Comparison of ENCODE assay signal across 15 cellular contexts in genomic region chr14:103772078-103772712, GRCh38. TPM values are rescaled to one million over a fixed set of nuclear protein-coding genes. Genes with fewer than 3 reads are reported as not detected.
DNase-seq lines count a peak whose midpoint lies in the region; ATAC-seq and TF ChIP-seq lines count a peak whose summit lies in the region.
"Had no signal": no experiment of that assay in that cellular context is flagged by ENCODE, and none has a peak within 500 bp of the region (broad histone marks: within the 10 kb centered on the region; RNA-seq: fewer than 3 reads in every experiment).

No MANE protein-coding gene starts in this region.

- H3K4me3 Mint-ChIP-seq in central memory CD8-positive, alpha-beta T cell, result no peak overlapping the region
- no peak overlapping the region for H3K4me3 Mint-ChIP-seq in activated T-helper 2 cell treated with anti-CD3 and anti-CD28 coated beads, Interferon-gamma antibody, Interleukin-2, Interleukin-4, amounts not matched to agents 10 μg/mL and 5 μg/mL and 100 μg/mL, durations not matched to agents 14 hours and 24 hours and 36 hours (ENCODE audit: low read depth)
- H3K4me3 Mint-ChIP-seq: CD4-positive, alpha-beta memory T cell had no signal

- no peak for TF ChIP-seq RAD21 in Ishikawa (IDR thresholded peaks at IDR 0.05; ENCODE audit: low read depth)

- ATAC-seq in central memory CD8-positive, alpha-beta T cell (replicated peaks; ENCODE audit: extremely low read depth, poor library complexity, severe bottlenecking), result no peak
- no peak for ATAC-seq in GM21723 (IDR thresholded peaks at IDR 0.05; ENCODE audit: unreplicated experiment)
- ATAC-seq: A549, HCT116 had no signal

- TF ChIP-seq EP300 in Ishikawa (IDR thresholded peaks at IDR 0.05; ENCODE audit: borderline replicate concordance), result no peak

- no peaks in the 10 kb centered on the region for H3K27me3 Mint-ChIP-seq in central memory CD8-positive, alpha-beta T cell
- no peaks in the 10 kb centered on the region for H3K27me3 Mint-ChIP-seq in activated T-helper 2 cell treated with anti-CD3 and anti-CD28 coated beads, Interferon-gamma antibody, Interleukin-2, Interleukin-4, amounts not matched to agents 10 μg/mL and 5 μg/mL and 100 μg/mL, durations not matched to agents 14 hours and 24 hours and 36 hours (ENCODE audit: low read depth)
- H3K27me3 Mint-ChIP-seq: CD4-positive, alpha-beta memory T cell had no signal

- intact Hi-C loops in activated T-helper 2 cell treated with anti-CD3 and anti-CD28 coated beads, Interferon-gamma antibody, Interleukin-2, Interleukin-4, amounts not matched to agents 10 μg/mL and 5 μg/mL and 100 μg/mL, durations not matched to agents 14 hours and 24 hours and 36 hours (cut with micrococcal nuclease), result no loop called here

- H3K4me1 Mint-ChIP-seq in central memory CD8-positive, alpha-beta T cell, result no peaks in the 10 kb centered on the region
- H3K4me1 Mint-ChIP-seq in activated T-helper 2 cell treated with anti-CD3 and anti-CD28 coated beads, Interferon-gamma antibody, Interleukin-2, Interleukin-4, amounts not matched to agents 10 μg/mL and 5 μg/mL and 100 μg/mL, durations not matched to agents 14 hours and 24 hours and 36 hours (ENCODE audit: low read depth), result no peaks in the 10 kb centered on the region

- DNase-seq in DMS 273 (lab: John Stamatoyannopoulos, UW; ENCODE audit: unreplicated experiment) (peak; percentile 18), DMS 273 treated with DMSO at 0.1 percent for 48 hours (lab: John Stamatoyannopoulos, UW) (no peak), NCI-H2171 treated with DMSO at 0.1 percent for 48 hours (lab: John Stamatoyannopoulos, UW) (no peak)
- no peak for DNase-seq in central memory CD8-positive, alpha-beta T cell (ENCODE audit: low spot score in 2 of 2)
- no peak for DNase-seq in activated T-helper 2 cell treated with anti-CD3 and anti-CD28 coated beads, Interferon-gamma antibody, Interleukin-2, Interleukin-4, amounts not matched to agents 10 μg/mL and 5 μg/mL and 100 μg/mL, durations not matched to agents 14 hours and 24 hours and 36 hours (ENCODE audit: low spot score)
- DNase-seq: AML-193; CD4-positive, alpha-beta memory T cell; GOT3; H7; IMR-90; KG1 had no signal

- peaks cover 5% of the 10 kb centered on the region for H3K36me3 Mint-ChIP-seq in central memory CD8-positive, alpha-beta T cell (ENCODE audit: insufficient read depth)
- H3K36me3 Mint-ChIP-seq in activated T-helper 2 cell treated with anti-CD3 and anti-CD28 coated beads, Interferon-gamma antibody, Interleukin-2, Interleukin-4, amounts not matched to agents 10 μg/mL and 5 μg/mL and 100 μg/mL, durations not matched to agents 14 hours and 24 hours and 36 hours (ENCODE audit: low read depth), result peaks cover 3% of the 10 kb centered on the region

- peak overlapping the region; percentile 36 for H3K27ac Mint-ChIP-seq in central memory CD8-positive, alpha-beta T cell (ENCODE audit: low read depth)
- no peak overlapping the region for H3K27ac Mint-ChIP-seq in activated T-helper 2 cell treated with anti-CD3 and anti-CD28 coated beads, Interferon-gamma antibody, Interleukin-2, Interleukin-4, amounts not matched to agents 10 μg/mL and 5 μg/mL and 100 μg/mL, durations not matched to agents 14 hours and 24 hours and 36 hours
- H3K27ac Mint-ChIP-seq: CD4-positive, alpha-beta memory T cell had no signal

- H3K9me3 Mint-ChIP-seq in central memory CD8-positive, alpha-beta T cell, result no peaks in the 10 kb centered on the region
- peaks cover 7% of the 10 kb centered on the region for H3K9me3 Mint-ChIP-seq in activated T-helper 2 cell treated with anti-CD3 and anti-CD28 coated beads, Interferon-gamma antibody, Interleukin-2, Interleukin-4, amounts not matched to agents 10 μg/mL and 5 μg/mL and 100 μg/mL, durations not matched to agents 14 hours and 24 hours and 36 hours

TF ChIP-seq in Ishikawa, 13 proteins besides CTCF, POLR2A, EP300 and RAD21:
- TF ChIP-seq NFIC (IDR thresholded peaks at IDR 0.05) (peak; percentile 47; the same call in 1 of the 2 replicates), REST (IDR thresholded peaks at IDR 0.05; ENCODE audit: low read depth) (no peak)

RNA-seq across cellular contexts. Expression of gene ZFYVE21, which starts 56.6 kb away (rescaled TPM):
- total RNA-seq in activated T-helper 2 cell treated with anti-CD3 and anti-CD28 coated beads, Interferon-gamma antibody, Interleukin-2, Interleukin-4, amounts not matched to agents 10 μg/mL and 5 μg/mL and 100 μg/mL, durations not matched to agents 14 hours and 24 hours and 36 hours, result 24.6 and 27.5 TPM in 2 replicates

RNA-seq across cellular contexts. Expression of gene XRCC3, which starts 56.9 kb away (rescaled TPM):
- 52.9 and 53.7 TPM in 2 replicates for total RNA-seq in activated T-helper 2 cell treated with anti-CD3 and anti-CD28 coated beads, Interferon-gamma antibody, Interleukin-2, Interleukin-4, amounts not matched to agents 10 μg/mL and 5 μg/mL and 100 μg/mL, durations not matched to agents 14 hours and 24 hours and 36 hours
